ENCODE assay signal across 1 cellular context in genomic region chr1:153775432-153776311, GRCh38.
A peak's percentile ranks its signal among the peaks of the same experiment; 100 is the strongest.
TF ChIP-seq lines count a peak whose summit lies in the region.

No MANE protein-coding gene starts in this region.

TF ChIP-seq in HEK293, 187 proteins besides CTCF, POLR2A, EP300 and RAD21 (continued from another document and continues in another):
- no peak; the same call in 1 of the 2 replicates for TF ChIP-seq ZNF449 (tag by site-specific recombination; IDR thresholded peaks at IDR 0.05)
- TF ChIP-seq ZNF132 (tag by site-specific recombination; IDR thresholded peaks at IDR 0.05; ENCODE audit: borderline replicate concordance) = no peak
- TF ChIP-seq ZNF292 (tag by site-specific recombination; IDR thresholded peaks at IDR 0.05; ENCODE audit: borderline replicate concordance, low read depth) = no peak
- TF ChIP-seq ZBTB17 (tag by site-specific recombination; IDR thresholded peaks at IDR 0.05) = peak; percentile 83
- peak; percentile 48 for TF ChIP-seq KLF16 (tag by site-specific recombination; IDR thresholded peaks at IDR 0.05)
- TF ChIP-seq ZBTB48 (tag by site-specific recombination; IDR thresholded peaks at IDR 0.05) = peak; percentile 97
- TF ChIP-seq ZNF274 (IDR thresholded peaks at IDR 0.05; ENCODE audit: low read length) = no peak
- no peak for TF ChIP-seq ZNF274 (tag by site-specific recombination; IDR thresholded peaks at IDR 0.05; ENCODE audit: borderline replicate concordance)
- TF ChIP-seq WT1 (tag by site-specific recombination; IDR thresholded peaks at IDR 0.05) = peak; percentile 10; the same call in 1 of the 2 replicates
- TF ChIP-seq ZNF621 (tag by site-specific recombination; IDR thresholded peaks at IDR 0.05) = no peak
- TF ChIP-seq ZNF423 (tag by site-specific recombination; IDR thresholded peaks at IDR 0.05) = peak; percentile 6; the same call in 1 of the 2 replicates
- TF ChIP-seq KLF7 (tag by site-specific recombination; IDR thresholded peaks at IDR 0.05; ENCODE audit: borderline replicate concordance) = 0 out of 2 replicates have a peak, but pooled peaks have one; percentile 55
- no peak for TF ChIP-seq ZNF416 (tag by site-specific recombination; IDR thresholded peaks at IDR 0.05)
- 0 out of 2 replicates have a peak, but pooled peaks have one; percentile 7 for TF ChIP-seq EGR2 (tag by site-specific recombination; IDR thresholded peaks at IDR 0.05; ENCODE audit: low read depth)
- peak; percentile 5; the same call in 1 of the 2 replicates for TF ChIP-seq ZNF341 (tag by site-specific recombination; IDR thresholded peaks at IDR 0.05; ENCODE audit: low read depth)
- TF ChIP-seq ZNF16 (tag by site-specific recombination; IDR thresholded peaks at IDR 0.05; ENCODE audit: low read depth) = no peak
- no peak; the same call in 1 of the 2 replicates for TF ChIP-seq ZNF354C (tag by site-specific recombination; IDR thresholded peaks at IDR 0.05; ENCODE audit: borderline replicate concordance, low read depth)
- peak; percentile 76 for TF ChIP-seq GLIS2 (tag by site-specific recombination; IDR thresholded peaks at IDR 0.05)
- TF ChIP-seq ZNF169 (tag by site-specific recombination; IDR thresholded peaks at IDR 0.05) = 0 out of 2 replicates have a peak, but pooled peaks have one; percentile 23
- peak; percentile 42; the same call in 1 of the 2 replicates for TF ChIP-seq ZBTB10 (tag by site-specific recombination; IDR thresholded peaks at IDR 0.05)
- peak; percentile 94 for TF ChIP-seq ZNF600 (tag by site-specific recombination; IDR thresholded peaks at IDR 0.05)
- no peak for TF ChIP-seq ZNF791 (tag by site-specific recombination; IDR thresholded peaks at IDR 0.05)
- TF ChIP-seq ZSCAN5A (tag by site-specific recombination; IDR thresholded peaks at IDR 0.05) = peak; percentile 77; the same call in 1 of the 2 replicates
- no peak for TF ChIP-seq ZBTB21 (tag by site-specific recombination; IDR thresholded peaks at IDR 0.05)
- peak; percentile 98 for TF ChIP-seq ZBTB26 (tag by site-specific recombination; optimal IDR thresholded peaks at IDR 0.05)
- peak; percentile 99 for TF ChIP-seq OSR2 (tag by site-specific recombination; IDR thresholded peaks at IDR 0.05)
- TF ChIP-seq KLF8 (tag by site-specific recombination; IDR thresholded peaks at IDR 0.05) = peak; percentile 60; the same call in 1 of the 2 replicates
- peak; percentile 23; the same call in 1 of the 2 replicates for TF ChIP-seq ZNF391 (tag by site-specific recombination; IDR thresholded peaks at IDR 0.05; ENCODE audit: borderline replicate concordance, low read depth)
- no peak for TF ChIP-seq ZNF362 (tag by site-specific recombination; IDR thresholded peaks at IDR 0.05)
- no peak for TF ChIP-seq SCRT1 (tag by site-specific recombination; IDR thresholded peaks at IDR 0.05; ENCODE audit: borderline replicate concordance)
- TF ChIP-seq ZNF48 (tag by site-specific recombination; IDR thresholded peaks at IDR 0.05) = no peak
- TF ChIP-seq ZNF335 (tag by site-specific recombination; conservative IDR thresholded peaks at IDR 0.05) = peak; percentile 70
- TF ChIP-seq SP3 (tag by site-specific recombination; IDR thresholded peaks at IDR 0.05) = peak; percentile 71
- no peak for TF ChIP-seq PRDM2 (tag by site-specific recombination; IDR thresholded peaks at IDR 0.05; ENCODE audit: borderline replicate concordance)
- peak; percentile 92 for TF ChIP-seq KLF9 (tag by site-specific recombination; IDR thresholded peaks at IDR 0.05; ENCODE audit: low read depth)
- TF ChIP-seq ZNF580 (tag by site-specific recombination; IDR thresholded peaks at IDR 0.05) = no peak
- TF ChIP-seq ZBTB20 (tag by site-specific recombination; IDR thresholded peaks at IDR 0.05) = peak; percentile 92
- peak; percentile 71 for TF ChIP-seq SP2 (tag by site-specific recombination; IDR thresholded peaks at IDR 0.05)
- no peak for TF ChIP-seq ZNF114 (tag by site-specific recombination; IDR thresholded peaks at IDR 0.05)
- no peak for TF ChIP-seq ZNF560 (tag by site-specific recombination; IDR thresholded peaks at IDR 0.05; ENCODE audit: borderline replicate concordance)
- TF ChIP-seq ZBTB6 (tag by site-specific recombination; IDR thresholded peaks at IDR 0.05) = peak; percentile 75
- no peak for TF ChIP-seq ZNF214 (tag by site-specific recombination; IDR thresholded peaks at IDR 0.05; ENCODE audit: borderline replicate concordance)
- peak; percentile 44; the same call in 1 of the 2 replicates for TF ChIP-seq ZNF692 (tag by site-specific recombination; IDR thresholded peaks at IDR 0.05)
- TF ChIP-seq ZFP69B (tag by site-specific recombination; IDR thresholded peaks at IDR 0.05) = no peak; the same call in 1 of the 2 replicates
- TF ChIP-seq ZIC2 (tag by site-specific recombination; IDR thresholded peaks at IDR 0.05) = peak; percentile 62
- TF ChIP-seq BCL11A (tag by site-specific recombination; IDR thresholded peaks at IDR 0.05; ENCODE audit: low read depth) = no peak
- peak; percentile 79 for TF ChIP-seq ZNF394 (tag by site-specific recombination; IDR thresholded peaks at IDR 0.05; ENCODE audit: borderline replicate concordance)
